In genomic region chr2:239275037-239275685, GRCh38 we compare ENCODE assay signal across 8 cellular contexts.
A peak's percentile ranks its signal among the peaks of the same experiment; 100 is the strongest.
DNase-seq lines count a peak whose midpoint lies in the region; ATAC-seq and TF ChIP-seq lines count a peak whose summit lies in the region.

No MANE protein-coding gene starts in this region.

- H3K27me3 ChIP-seq in CD4-positive, CD25-positive, alpha-beta regulatory T cell (ENCODE audit: control insufficient read depth, insufficient read depth, low read length), result no peaks in the 10 kb centered on the region
- no peaks in the 10 kb centered on the region for H3K27me3 ChIP-seq in adrenal gland
- no peaks in the 10 kb centered on the region for H3K27me3 ChIP-seq in right atrium auricular region

- H3K27me3 Mint-ChIP-seq in CD4-positive, CD25-positive, alpha-beta regulatory T cell, result no peaks in the 10 kb centered on the region

- H3K9me3 Mint-ChIP-seq in CD4-positive, CD25-positive, alpha-beta regulatory T cell, result no peaks in the 10 kb centered on the region

- H4K20me1 ChIP-seq in OCI-LY7 (ENCODE audit: insufficient read depth, low read length), result peaks cover 9% of the 10 kb centered on the region; the same call in 1 of the 2 replicates

- ATAC-seq in CD4-positive, CD25-positive, alpha-beta regulatory T cell (ENCODE audit: low read depth in 2 of 2), result peak; percentile 93 to 97
- peak; percentile 78 for ATAC-seq in HG02885 (IDR thresholded peaks at IDR 0.05; ENCODE audit: poor library complexity, unreplicated experiment)

- DNase-seq in CD4-positive, CD25-positive, alpha-beta regulatory T cell, result peak; percentile 76 to 95 (median 88)
- peak; percentile 56 to 96 (median 73) for DNase-seq in T-helper 1 cell
- peak; percentile 78 to 94 (median 90) for DNase-seq in adrenal gland
- DNase-seq in right atrium auricular region (ENCODE audit: low spot score), result peak; percentile 95
- DNase-seq in GM19238 (ENCODE audit: insufficient read length, low spot score), result no peak
- DNase-seq in OCI-LY7 (ENCODE audit: low spot score), result no peak

- H3K27ac Mint-ChIP-seq in CD4-positive, CD25-positive, alpha-beta regulatory T cell, result peak overlapping the region; percentile 97 to 98 (median 98)

- H3K4me3 Mint-ChIP-seq in CD4-positive, CD25-positive, alpha-beta regulatory T cell, result peak overlapping the region; percentile 82 to 95 (median 84)

- no peaks in the 10 kb centered on the region for H3K9me2 ChIP-seq in OCI-LY7 (ENCODE audit: insufficient read depth, low read length)

- H3K27ac ChIP-seq in CD4-positive, CD25-positive, alpha-beta regulatory T cell (ENCODE audit: insufficient read depth, low read length, poor library complexity, severe bottlenecking), result peak overlapping the region; percentile 88
- peak overlapping the region; percentile 64 to 96 (median 93) for H3K27ac ChIP-seq in adrenal gland
- H3K27ac ChIP-seq in right atrium auricular region, result peak overlapping the region; percentile 78 to 92
- H3K27ac ChIP-seq in skin epidermis, result peak overlapping the region in 20 of 21 experiments; percentile 69 to 91 (median 84)
- H3K27ac ChIP-seq in OCI-LY7 (ENCODE audit: low read depth, low read length, poor library complexity, severe bottlenecking), result no peak overlapping the region

- no peak overlapping the region for H3K4me2 ChIP-seq in OCI-LY7 (ENCODE audit: low read length)

- peak in 1 of 2 donors; percentile 69 for TF ChIP-seq POLR2A in adrenal gland (IDR thresholded peaks at IDR 0.05)

- peaks cover 8% of the 10 kb centered on the region for H3K36me3 Mint-ChIP-seq in CD4-positive, CD25-positive, alpha-beta regulatory T cell

- H3K4me3 ChIP-seq in CD4-positive, CD25-positive, alpha-beta regulatory T cell (ENCODE audit: low read depth, low read length), result peak overlapping the region; percentile 69
- H3K4me3 ChIP-seq in adrenal gland (peak overlapping the region in 1 of 4 donors; percentile 30), right atrium auricular region (peak overlapping the region in 1 of 2 donors; percentile 14), skin epidermis (peak overlapping the region; percentile 3 to 33 (median 16)), OCI-LY7 (ENCODE audit: low read depth, low read length, poor library complexity, severe bottlenecking) (no peak overlapping the region)

- BruUV-seq in OCI-LY7 (replicated peaks; lab: Mats Ljungman, UMichigan), result no TSS peak

- WGBS in adrenal gland, 4 donors, result 31 to 34% (median 33%) methylated on average over 13 to 35 of the region's 35 CpGs

- POLR2A ChIA-PET in OCI-LY7 (lab: Charles Lee), result no interaction called here

- TF ChIP-seq CTCF in adrenal gland (IDR thresholded peaks at IDR 0.05) (peak in 2 of 6 experiments; percentile 17 to 18), right atrium auricular region (IDR thresholded peaks at IDR 0.05) (no peak), OCI-LY7 (conservative IDR thresholded peaks at IDR 0.05; ENCODE audit: low read length) (no peak)

- peaks cover 17 to 69% (median 45%) of the 10 kb centered on the region in 4 donors for H3K4me1 Mint-ChIP-seq in CD4-positive, CD25-positive, alpha-beta regulatory T cell

- H3K36me3 ChIP-seq in CD4-positive, CD25-positive, alpha-beta regulatory T cell (ENCODE audit: control insufficient read depth, insufficient read depth, low read length), result peaks cover 3% of the 10 kb centered on the region
- no peaks in the 10 kb centered on the region for H3K36me3 ChIP-seq in adrenal gland (replicated peaks in 1 of 2)
- H3K36me3 ChIP-seq in right atrium auricular region, result no peaks in the 10 kb centered on the region
- no peaks in the 10 kb centered on the region for H3K36me3 ChIP-seq in OCI-LY7 (ENCODE audit: insufficient read depth, low read length)

- CTCF ChIA-PET in OCI-LY7 (lab: Charles Lee; ENCODE audit: unreplicated experiment), result no interaction called here

- no peaks in the 10 kb centered on the region for H3K9me3 ChIP-seq in CD4-positive, CD25-positive, alpha-beta regulatory T cell (ENCODE audit: control insufficient read depth in 2 of 2, low read length in 2 of 2)
- H3K9me3 ChIP-seq in adrenal gland (replicated peaks in 1 of 3) (no peaks in the 10 kb centered on the region), right atrium auricular region (no peaks in the 10 kb centered on the region), OCI-LY7 (ENCODE audit: low read length) (no peaks in the 10 kb centered on the region)

- H3K79me2 ChIP-seq in OCI-LY7 (ENCODE audit: insufficient read depth, low read depth, low read length), result no peaks in the 10 kb centered on the region

- intact Hi-C loops in adrenal gland (cut with DNase I), result no loop called here
- intact Hi-C loops in OCI-LY7 (cut with micrococcal nuclease; ENCODE audit: unreplicated experiment), result no loop called here

- H2AFZ ChIP-seq in OCI-LY7 (ENCODE audit: low read length), result no peak overlapping the region

- peaks cover 27% of the 10 kb centered on the region for H3K4me1 ChIP-seq in CD4-positive, CD25-positive, alpha-beta regulatory T cell (ENCODE audit: control insufficient read depth, insufficient read depth, low read length, poor library complexity, severe bottlenecking)
- H3K4me1 ChIP-seq in adrenal gland (replicated peaks in 1 of 2) (peaks cover 18 to 50% of the 10 kb centered on the region in 2 donors), right atrium auricular region (peaks cover 0 to 55% of the 10 kb centered on the region in 2 donors), OCI-LY7 (ENCODE audit: insufficient read depth, low read length, poor library complexity, severe bottlenecking) (no peaks in the 10 kb centered on the region)

Comparison
In these comparisons a context has a peak if more than half of its experiments do, and no peak if none do; other contexts are left out.
1. DNase-seq: peak in CD4-positive, CD25-positive, alpha-beta regulatory T cell (3 of 3), T-helper 1 cell (5 of 5), adrenal gland (7 of 7) and right atrium auricular region (single experiment); none in GM19238 (single experiment) and OCI-LY7 (single experiment).